ENCODE assay signal across 1 cellular context in the genomic region with DNA sequence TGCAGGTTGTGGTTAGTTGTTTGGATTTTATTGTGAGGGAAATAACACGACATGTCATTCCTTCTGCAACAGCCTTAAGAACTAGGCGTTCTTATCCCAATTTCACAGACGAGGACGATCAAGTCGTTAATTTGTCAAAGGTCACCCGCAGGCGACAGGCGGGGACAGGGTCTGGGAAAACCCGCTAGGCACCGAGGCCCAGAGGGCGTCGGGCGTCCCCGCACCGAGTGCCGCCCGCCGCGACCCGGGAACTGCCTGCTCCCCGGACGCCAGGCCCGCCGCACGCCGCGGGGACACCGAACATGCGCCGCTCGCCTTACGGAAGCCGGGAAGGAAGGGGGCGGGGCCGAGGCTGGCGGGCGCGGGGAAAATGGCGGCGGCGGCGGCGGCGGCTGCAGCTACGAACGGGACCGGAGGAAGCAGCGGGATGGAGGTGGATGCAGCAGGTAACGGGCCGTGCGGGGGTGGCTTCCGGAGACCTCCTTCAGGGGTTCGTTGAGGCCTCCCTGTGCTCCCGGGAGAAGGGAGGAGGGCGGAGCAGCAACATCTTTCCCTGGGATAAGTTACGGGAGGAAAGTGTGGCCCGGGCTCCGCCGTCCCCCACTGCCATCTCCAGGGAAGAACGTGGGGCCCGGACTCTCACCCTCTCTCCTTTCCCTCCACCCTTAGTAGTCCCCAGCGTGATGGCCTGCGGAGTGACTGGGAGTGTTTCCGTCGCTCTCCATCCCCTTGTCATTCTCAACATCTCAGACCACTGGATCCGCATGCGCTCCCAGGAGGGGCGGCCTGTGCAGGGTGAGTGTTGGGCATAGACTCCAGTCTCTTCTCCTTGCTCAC.
TF ChIP-seq lines count a peak whose summit lies in the region.

A gene (plus strand): TSS at position 349 of the 837 bp plus-strand sequence. CDS start 22 bp downstream, at position 371.

TF ChIP-seq in GM23338, 12 proteins besides CTCF, POLR2A, EP300 and RAD21 (continued from another document):
- TF ChIP-seq, protein P1, sequence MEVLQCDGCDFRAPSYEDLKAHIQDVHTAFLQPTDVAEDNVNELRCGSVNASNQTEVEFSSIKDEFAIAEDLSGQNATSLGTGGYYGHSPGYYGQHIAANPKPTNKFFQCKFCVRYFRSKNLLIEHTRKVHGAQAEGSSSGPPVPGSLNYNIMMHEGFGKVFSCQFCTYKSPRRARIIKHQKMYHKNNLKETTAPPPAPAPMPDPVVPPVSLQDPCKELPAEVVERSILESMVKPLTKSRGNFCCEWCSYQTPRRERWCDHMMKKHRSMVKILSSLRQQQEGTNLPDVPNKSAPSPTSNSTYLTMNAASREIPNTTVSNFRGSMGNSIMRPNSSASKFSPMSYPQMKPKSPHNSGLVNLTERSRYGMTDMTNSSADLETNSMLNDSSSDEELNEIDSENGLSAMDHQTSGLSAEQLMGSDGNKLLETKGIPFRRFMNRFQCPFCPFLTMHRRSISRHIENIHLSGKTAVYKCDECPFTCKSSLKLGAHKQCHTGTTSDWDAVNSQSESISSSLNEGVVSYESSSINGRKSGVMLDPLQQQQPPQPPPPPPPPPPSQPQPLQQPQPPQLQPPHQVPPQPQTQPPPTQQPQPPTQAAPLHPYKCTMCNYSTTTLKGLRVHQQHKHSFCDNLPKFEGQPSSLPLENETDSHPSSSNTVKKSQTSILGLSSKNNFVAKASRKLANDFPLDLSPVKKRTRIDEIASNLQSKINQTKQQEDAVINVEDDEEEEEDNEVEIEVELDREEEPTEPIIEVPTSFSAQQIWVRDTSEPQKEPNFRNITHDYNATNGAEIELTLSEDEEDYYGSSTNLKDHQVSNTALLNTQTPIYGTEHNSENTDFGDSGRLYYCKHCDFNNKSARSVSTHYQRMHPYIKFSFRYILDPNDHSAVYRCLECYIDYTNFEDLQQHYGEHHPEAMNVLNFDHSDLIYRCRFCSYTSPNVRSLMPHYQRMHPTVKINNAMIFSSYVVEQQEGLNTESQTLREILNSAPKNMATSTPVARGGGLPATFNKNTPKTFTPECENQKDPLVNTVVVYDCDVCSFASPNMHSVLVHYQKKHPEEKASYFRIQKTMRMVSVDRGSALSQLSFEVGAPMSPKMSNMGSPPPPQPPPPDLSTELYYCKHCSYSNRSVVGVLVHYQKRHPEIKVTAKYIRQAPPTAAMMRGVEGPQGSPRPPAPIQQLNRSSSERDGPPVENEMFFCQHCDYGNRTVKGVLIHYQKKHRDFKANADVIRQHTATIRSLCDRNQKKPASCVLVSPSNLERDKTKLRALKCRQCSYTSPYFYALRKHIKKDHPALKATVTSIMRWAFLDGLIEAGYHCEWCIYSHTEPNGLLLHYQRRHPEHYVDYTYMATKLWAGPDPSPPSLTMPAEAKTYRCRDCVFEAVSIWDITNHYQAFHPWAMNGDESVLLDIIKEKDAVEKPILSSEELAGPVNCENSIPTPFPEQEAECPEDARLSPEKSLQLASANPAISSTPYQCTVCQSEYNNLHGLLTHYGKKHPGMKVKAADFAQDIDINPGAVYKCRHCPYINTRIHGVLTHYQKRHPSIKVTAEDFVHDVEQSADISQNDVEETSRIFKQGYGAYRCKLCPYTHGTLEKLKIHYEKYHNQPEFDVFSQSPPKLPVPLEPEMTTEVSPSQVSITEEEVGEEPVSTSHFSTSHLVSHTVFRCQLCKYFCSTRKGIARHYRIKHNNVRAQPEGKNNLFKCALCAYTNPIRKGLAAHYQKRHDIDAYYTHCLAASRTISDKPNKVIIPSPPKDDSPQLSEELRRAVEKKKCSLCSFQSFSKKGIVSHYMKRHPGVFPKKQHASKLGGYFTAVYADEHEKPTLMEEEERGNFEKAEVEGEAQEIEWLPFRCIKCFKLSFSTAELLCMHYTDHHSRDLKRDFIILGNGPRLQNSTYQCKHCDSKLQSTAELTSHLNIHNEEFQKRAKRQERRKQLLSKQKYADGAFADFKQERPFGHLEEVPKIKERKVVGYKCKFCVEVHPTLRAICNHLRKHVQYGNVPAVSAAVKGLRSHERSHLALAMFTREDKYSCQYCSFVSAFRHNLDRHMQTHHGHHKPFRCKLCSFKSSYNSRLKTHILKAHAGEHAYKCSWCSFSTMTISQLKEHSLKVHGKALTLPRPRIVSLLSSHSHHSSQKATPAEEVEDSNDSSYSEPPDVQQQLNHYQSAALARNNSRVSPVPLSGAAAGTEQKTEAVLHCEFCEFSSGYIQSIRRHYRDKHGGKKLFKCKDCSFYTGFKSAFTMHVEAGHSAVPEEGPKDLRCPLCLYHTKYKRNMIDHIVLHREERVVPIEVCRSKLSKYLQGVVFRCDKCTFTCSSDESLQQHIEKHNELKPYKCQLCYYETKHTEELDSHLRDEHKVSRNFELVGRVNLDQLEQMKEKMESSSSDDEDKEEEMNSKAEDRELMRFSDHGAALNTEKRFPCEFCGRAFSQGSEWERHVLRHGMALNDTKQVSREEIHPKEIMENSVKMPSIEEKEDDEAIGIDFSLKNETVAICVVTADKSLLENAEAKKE (CRISPR knock-in tag; IDR thresholded peaks at IDR 0.05) = no peak
- TF ChIP-seq POLR2AphosphoS5 (IDR thresholded peaks at IDR 0.05; ENCODE audit: low read depth) (peak; percentile 91), ZNF114 (CRISPR knock-in tag; IDR thresholded peaks at IDR 0.05) (no peak), EZH2phosphoT487 (IDR thresholded peaks at IDR 0.05; ENCODE audit: unreplicated experiment) (no peak), EZH2 (IDR thresholded peaks at IDR 0.05; ENCODE audit: low read depth, unreplicated experiment) (no peak), ZNF331 (CRISPR knock-in tag; IDR thresholded peaks at IDR 0.05; ENCODE audit: low read depth) (no peak), JUNB (IDR thresholded peaks at IDR 0.05; ENCODE audit: unreplicated experiment) (no peak), STAT1 (IDR thresholded peaks at IDR 0.05; ENCODE audit: unreplicated experiment) (no peak), NANOG (IDR thresholded peaks at IDR 0.05; ENCODE audit: borderline replicate concordance) (no peak), CREB1 (CRISPR knock-in tag; IDR thresholded peaks at IDR 0.05; ENCODE audit: low read depth) (no peak)
- TF ChIP-seq, protein P2, sequence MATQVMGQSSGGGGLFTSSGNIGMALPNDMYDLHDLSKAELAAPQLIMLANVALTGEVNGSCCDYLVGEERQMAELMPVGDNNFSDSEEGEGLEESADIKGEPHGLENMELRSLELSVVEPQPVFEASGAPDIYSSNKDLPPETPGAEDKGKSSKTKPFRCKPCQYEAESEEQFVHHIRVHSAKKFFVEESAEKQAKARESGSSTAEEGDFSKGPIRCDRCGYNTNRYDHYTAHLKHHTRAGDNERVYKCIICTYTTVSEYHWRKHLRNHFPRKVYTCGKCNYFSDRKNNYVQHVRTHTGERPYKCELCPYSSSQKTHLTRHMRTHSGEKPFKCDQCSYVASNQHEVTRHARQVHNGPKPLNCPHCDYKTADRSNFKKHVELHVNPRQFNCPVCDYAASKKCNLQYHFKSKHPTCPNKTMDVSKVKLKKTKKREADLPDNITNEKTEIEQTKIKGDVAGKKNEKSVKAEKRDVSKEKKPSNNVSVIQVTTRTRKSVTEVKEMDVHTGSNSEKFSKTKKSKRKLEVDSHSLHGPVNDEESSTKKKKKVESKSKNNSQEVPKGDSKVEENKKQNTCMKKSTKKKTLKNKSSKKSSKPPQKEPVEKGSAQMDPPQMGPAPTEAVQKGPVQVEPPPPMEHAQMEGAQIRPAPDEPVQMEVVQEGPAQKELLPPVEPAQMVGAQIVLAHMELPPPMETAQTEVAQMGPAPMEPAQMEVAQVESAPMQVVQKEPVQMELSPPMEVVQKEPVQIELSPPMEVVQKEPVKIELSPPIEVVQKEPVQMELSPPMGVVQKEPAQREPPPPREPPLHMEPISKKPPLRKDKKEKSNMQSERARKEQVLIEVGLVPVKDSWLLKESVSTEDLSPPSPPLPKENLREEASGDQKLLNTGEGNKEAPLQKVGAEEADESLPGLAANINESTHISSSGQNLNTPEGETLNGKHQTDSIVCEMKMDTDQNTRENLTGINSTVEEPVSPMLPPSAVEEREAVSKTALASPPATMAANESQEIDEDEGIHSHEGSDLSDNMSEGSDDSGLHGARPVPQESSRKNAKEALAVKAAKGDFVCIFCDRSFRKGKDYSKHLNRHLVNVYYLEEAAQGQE (IDR thresholded peaks at IDR 0.05; ENCODE audit: unreplicated experiment) = peak; percentile 26
